In genomic region chr7:47505317-47506007, GRCh38 we compare ENCODE assay signal across 17 cellular contexts.
DNase-seq lines count a peak whose midpoint lies in the region; ATAC-seq, FAIRE-seq and TF ChIP-seq lines count a peak whose summit lies in the region.
"Had no signal": no experiment of that assay in that cellular context is flagged by ENCODE, and none has a peak within 500 bp of the region (broad histone marks: within the 10 kb centered on the region; RNA-seq: fewer than 3 reads in every experiment).

No MANE protein-coding gene starts in this region.

- H3K36me3 Mint-ChIP-seq in dendritic cell treated with granulocyte-macrophage colony-stimulating factor and Interleukin-4, amounts not matched to agents 40 ng/mL and 50 ng/mL, for 4 days (ENCODE audit: low read depth): peaks cover 58% of the 10 kb centered on the region
- H3K36me3 Mint-ChIP-seq in HFFc6 (ENCODE audit: low read depth): peaks cover 27% of the 10 kb centered on the region

- in situ Hi-C loops in HepG2 (cut with HindIII; ENCODE audit: extremely low pct_ligation_motif_present, low pct_unique_long_range_greater_than_20kb): no loop called here

- CTCF ChIA-PET in HepG2 (lab: Yijun Ruan, JAX; ENCODE audit: low intra/inter-chr PET ratio, low total read pairs): no interaction called here

- H3K36me3 ChIP-seq in HepG2 (replicated peaks in 1 of 2; ENCODE audit: control insufficient read depth in 1 of 2, insufficient read depth in 2 of 2, low read length in 2 of 2) (peaks cover 26 to 78% of the 10 kb centered on the region in 2 experiments), right lobe of liver (peaks cover 0 to 16% (median 3%) of the 10 kb centered on the region in 4 donors), neuronal stem cell (replicated peaks in 1 of 2; ENCODE audit: control insufficient read depth in 2 of 2, insufficient read depth in 2 of 2, low read length in 2 of 2) (peaks cover 0 to 18% of the 10 kb centered on the region in 2 donors)

- peak overlapping the region; percentile 48 for H2AK5ac ChIP-seq in neuronal stem cell (ENCODE audit: low read depth, low read length)

- BruUV-seq in HepG2 (replicated peaks; lab: Mats Ljungman, UMichigan): TSS peak; percentile 11

- no peak for TF ChIP-seq RAD21 in HepG2 (CRISPR knock-in tag; IDR thresholded peaks at IDR 0.05)

- no peak overlapping the region for H4K91ac ChIP-seq in neuronal stem cell (ENCODE audit: low read depth, low read length, poor library complexity)

- H3K23ac ChIP-seq in neuronal stem cell (ENCODE audit: low read depth, low read length, poor library complexity): no peak overlapping the region

- H3K27me3 Mint-ChIP-seq in dendritic cell treated with granulocyte-macrophage colony-stimulating factor and Interleukin-4, amounts not matched to agents 40 ng/mL and 50 ng/mL, for 4 days: no peaks in the 10 kb centered on the region
- H3K27me3 Mint-ChIP-seq in HFFc6 (ENCODE audit: insufficient read depth): peaks cover 4% of the 10 kb centered on the region

- H4K20me1 ChIP-seq in HepG2 (ENCODE audit: insufficient read depth, low read length): peaks cover 57% of the 10 kb centered on the region

- TF ChIP-seq EP300 in HepG2 (IDR thresholded peaks at IDR 0.05; ENCODE audit: low read depth in 2 of 2, low read length in 2 of 2) (no peak), HepG2 (CRISPR knock-in tag; IDR thresholded peaks at IDR 0.05; ENCODE audit: borderline replicate concordance) (no peak)

- DNase-seq in HepG2 (ENCODE audit: low spot score): no peak
- DNase-seq in right lobe of liver: no peak
- DNase-seq in neuronal stem cell (ENCODE audit: low spot score): no peak
- no peak for DNase-seq in activated naive CD4-positive, alpha-beta T cell (lab: John Stamatoyannopoulos, UW)
- DNase-seq in left colon: no peak
- no peak for DNase-seq in HuH-7.5 (ENCODE audit: low spot score)
- DNase-seq in HFFc6: no peak
- DNase-seq: DMS53; H9; NCI-H1092; NCI-H1694; NCI-H2107; NCI-H69; NK-92 treated with Interleukin-12 subunit alpha and Interleukin-12 subunit beta, amount 100 ng/mL, for 24 hours had no signal

- H3K9ac ChIP-seq in HepG2 (ENCODE audit: insufficient read depth, low read depth, low read length) (no peak overlapping the region), neuronal stem cell (ENCODE audit: low read depth, low read length, poor library complexity) (peak overlapping the region; percentile 77)

- 99% methylated on average over 11 of the region's 12 CpGs for WGBS in HepG2 (ENCODE audit: low lambda C conversion rate)
- WGBS in right lobe of liver (ENCODE audit: insufficient coverage, low coverage, low lambda C conversion rate, missing lambda C conversion rate): 87% methylated on average over 9 of the region's 12 CpGs
- WGBS in neuronal stem cell (ENCODE audit: extremely low coverage in 2 of 2, insufficient read length in 2 of 2, insufficient replicate concordance in 1 of 2), 2 donors: no CpG with 5 or more reads among the region's 12 CpGs

- peak overlapping the region; percentile 87 for H3K27ac Mint-ChIP-seq in dendritic cell treated with granulocyte-macrophage colony-stimulating factor and Interleukin-4, amounts not matched to agents 40 ng/mL and 50 ng/mL, for 4 days
- no peak overlapping the region for H3K27ac Mint-ChIP-seq in HFFc6

- POLR2A ChIA-PET in HepG2 (lab: Yijun Ruan, JAX): interaction anchor here (0.6 kb wide), 1 partner anchor 70 kb away, joined by 3 read pairs; no protein-coding TSS in a partner anchor

- no peak overlapping the region for H3K4ac ChIP-seq in neuronal stem cell (ENCODE audit: low read length)

- H2AFZ ChIP-seq in HepG2 (ENCODE audit: low read length) (no peak overlapping the region), neuronal stem cell (ENCODE audit: low read length) (no peak overlapping the region)

- intact Hi-C loops in HepG2 (cut with micrococcal nuclease; ENCODE audit: unreplicated experiment) (no loop called here), right lobe of liver (cut with DNase I) (no loop called here), left colon (cut with DNase I, micrococcal nuclease) (no loop called here)
- intact Hi-C loops in dendritic cell treated with granulocyte-macrophage colony-stimulating factor and Interleukin-4, amounts not matched to agents 40 ng/mL and 50 ng/mL, for 4 days (cut with micrococcal nuclease): no loop called here

- TF ChIP-seq CTCF in HepG2 (CRISPR knock-in tag; IDR thresholded peaks at IDR 0.05): no peak
- TF ChIP-seq CTCF in right lobe of liver (IDR thresholded peaks at IDR 0.05): no peak
- no peak for TF ChIP-seq CTCF in HFFc6 (IDR thresholded peaks at IDR 0.05)

- FAIRE-seq in HepG2 (lab: Jason Lieb, UNC): no peak
- FAIRE-seq: GM18507 had no signal

- H3K79me1 ChIP-seq in neuronal stem cell (ENCODE audit: low read depth, low read length): peaks cover 11% of the 10 kb centered on the region

- no peak overlapping the region for H3K4me2 ChIP-seq in HepG2 (ENCODE audit: low read depth, low read length)
- H3K4me2 ChIP-seq in neuronal stem cell (ENCODE audit: insufficient read depth, low read length, poor library complexity, severe bottlenecking): no peak overlapping the region

- H3K9me3 ChIP-seq in HepG2 (ENCODE audit: low read length): no peaks in the 10 kb centered on the region
- no peaks in the 10 kb centered on the region for H3K9me3 ChIP-seq in right lobe of liver
- H3K9me3 ChIP-seq in neuronal stem cell (replicated peaks in 1 of 2; ENCODE audit: control insufficient read depth in 2 of 2, insufficient read depth in 1 of 2, low read depth in 1 of 2, low read length in 2 of 2): peaks cover 0 to 2% of the 10 kb centered on the region in 2 donors

- H3K4me1 ChIP-seq in HepG2 (ENCODE audit: insufficient read depth, low read length): peaks cover 67% of the 10 kb centered on the region
- H3K4me1 ChIP-seq in right lobe of liver: peaks cover 0 to 18% (median 6%) of the 10 kb centered on the region in 4 donors
- peaks cover 21 to 55% of the 10 kb centered on the region in 2 donors for H3K4me1 ChIP-seq in neuronal stem cell (ENCODE audit: control insufficient read depth in 2 of 2, insufficient read depth in 1 of 2, low read depth in 1 of 2, low read length in 2 of 2)

- ATAC-seq in HepG2: no peak
- ATAC-seq in right lobe of liver: no peak
- no peak for ATAC-seq in left colon

- H3K4me3 Mint-ChIP-seq in dendritic cell treated with granulocyte-macrophage colony-stimulating factor and Interleukin-4, amounts not matched to agents 40 ng/mL and 50 ng/mL, for 4 days: no peak overlapping the region
- no peak overlapping the region for H3K4me3 Mint-ChIP-seq in HFFc6
- H3K4me3 Mint-ChIP-seq: H9 had no signal

- H3K27ac ChIP-seq in HepG2 (ENCODE audit: extremely low read length, insufficient read depth, low read length) (no peak overlapping the region), right lobe of liver (no peak overlapping the region), neuronal stem cell (replicated peaks; ENCODE audit: low read length) (no peak overlapping the region)
- H3K27ac ChIP-seq: 22Rv1 had no signal

- peaks cover 91% of the 10 kb centered on the region for H3K79me2 ChIP-seq in HepG2 (ENCODE audit: insufficient read depth, low read length)

- H2BK12ac ChIP-seq in neuronal stem cell (ENCODE audit: low read length): no peak overlapping the region

- peaks cover 8% of the 10 kb centered on the region for H3K9me3 Mint-ChIP-seq in dendritic cell treated with granulocyte-macrophage colony-stimulating factor and Interleukin-4, amounts not matched to agents 40 ng/mL and 50 ng/mL, for 4 days
- no peaks in the 10 kb centered on the region for H3K9me3 Mint-ChIP-seq in HFFc6
- H3K9me3 Mint-ChIP-seq: H9 had no signal

- peaks cover 77% of the 10 kb centered on the region for H3K4me1 Mint-ChIP-seq in dendritic cell treated with granulocyte-macrophage colony-stimulating factor and Interleukin-4, amounts not matched to agents 40 ng/mL and 50 ng/mL, for 4 days (ENCODE audit: low read depth)
- peaks cover 53% of the 10 kb centered on the region for H3K4me1 Mint-ChIP-seq in HFFc6 (ENCODE audit: low read depth)

- H2BK15ac ChIP-seq in neuronal stem cell (ENCODE audit: low read length): no peak overlapping the region

- H2BK5ac ChIP-seq in neuronal stem cell (ENCODE audit: low read length): no peak overlapping the region

- TF ChIP-seq POLR2A in HepG2 (IDR thresholded peaks at IDR 0.05; ENCODE audit: insufficient read depth in 1 of 2, low read depth in 2 of 2, low read length in 2 of 2) (no peak), right lobe of liver (IDR thresholded peaks at IDR 0.05) (no peak)

- H2BK120ac ChIP-seq in neuronal stem cell (ENCODE audit: low read depth, low read length): no peak overlapping the region

- H3K27me3 ChIP-seq in HepG2 (ENCODE audit: control insufficient read depth in 1 of 2, insufficient read depth in 2 of 2, low read length in 2 of 2): no peaks in the 10 kb centered on the region
- H3K27me3 ChIP-seq in right lobe of liver: no peaks in the 10 kb centered on the region
- H3K27me3 ChIP-seq in neuronal stem cell (ENCODE audit: control insufficient read depth in 3 of 3, insufficient read depth in 3 of 3, low read depth in 1 of 3, low read length in 3 of 3): no peaks in the 10 kb centered on the region

- no peak overlapping the region for H4K8ac ChIP-seq in neuronal stem cell (ENCODE audit: low read depth, low read length)

- H3K4me3 ChIP-seq in HepG2 (replicated peaks in 1 of 3; ENCODE audit: insufficient read depth in 1 of 3, low read depth in 2 of 3, low read length in 3 of 3) (no peak overlapping the region), right lobe of liver (no peak overlapping the region), neuronal stem cell (ENCODE audit: low read length in 2 of 2) (no peak overlapping the region)

- no peak overlapping the region for H3K14ac ChIP-seq in neuronal stem cell (ENCODE audit: low read length)

- H3K18ac ChIP-seq in neuronal stem cell (ENCODE audit: low read length): peak overlapping the region; percentile 60

TF ChIP-seq in HepG2, 621 proteins besides CTCF, POLR2A, EP300 and RAD21 (continues in another document):
- peak; percentile 88 for TF ChIP-seq MNT (IDR thresholded peaks at IDR 0.05)
